In genomic region chr14:73026243-73026844, GRCh38 we compare ENCODE assay signal across 8 cellular contexts. TPM values are rescaled to one million over a fixed set of nuclear protein-coding genes. Genes with fewer than 3 reads are reported as not detected.
DNase-seq lines count a peak whose midpoint lies in the region; ATAC-seq, FAIRE-seq and TF ChIP-seq lines count a peak whose summit lies in the region.

No MANE protein-coding gene starts in this region.

- H3K9me1 ChIP-seq in K562 (ENCODE audit: control insufficient read depth, insufficient read depth, low read length): no peaks in the 10 kb centered on the region

- no peak for TF ChIP-seq EP300 in K562 (IDR thresholded peaks at IDR 0.05; ENCODE audit: low read length)

- peaks cover 44% of the 10 kb centered on the region for H3K4me1 Mint-ChIP-seq in activated naive CD4-positive, alpha-beta T cell treated with anti-CD3 and anti-CD28 coated beads for 36 hours (ENCODE audit: low read depth)
- H3K4me1 Mint-ChIP-seq in type B pancreatic cell (ENCODE audit: unreplicated experiment): peaks cover 36% of the 10 kb centered on the region

- CTCF ChIA-PET in activated naive CD4-positive, alpha-beta T cell treated with anti-CD3 and anti-CD28 coated beads for 36 hours (lab: Charles Lee): interaction anchor here (1.0 kb wide), 1 partner anchor 78 kb away, joined by 4 read pairs; no protein-coding TSS in a partner anchor
- CTCF ChIA-PET in K562 (lab: Yijun Ruan, JAX; ENCODE audit: low intra/inter-chr PET ratio): no interaction called here

- H3K27me3 Mint-ChIP-seq in activated naive CD4-positive, alpha-beta T cell treated with anti-CD3 and anti-CD28 coated beads for 36 hours (ENCODE audit: low read depth): no peaks in the 10 kb centered on the region
- H3K27me3 Mint-ChIP-seq in type B pancreatic cell: no peaks in the 10 kb centered on the region

- peaks cover 0 to 5% of the 10 kb centered on the region in 2 experiments; a peak in 3 of 5 replicates for H3K4me1 ChIP-seq in K562 (replicated peaks in 1 of 2; ENCODE audit: control insufficient read depth in 2 of 2, insufficient read depth in 2 of 2, low read length in 2 of 2)

- in situ Hi-C loops in K562 (cut with MboI): loop anchor here (25.0 kb wide), 1 partner anchor 436 kb away; the partner anchor contains the start of gene NUMB

- no peak overlapping the region for H3K27ac Mint-ChIP-seq in activated naive CD4-positive, alpha-beta T cell treated with anti-CD3 and anti-CD28 coated beads for 36 hours
- H3K27ac Mint-ChIP-seq in type B pancreatic cell: peak overlapping the region; percentile 89

- no peak for TF ChIP-seq CTCF in K562 (IDR thresholded peaks at IDR 0.05 in 2 of 3, conservative IDR thresholded peaks at IDR 0.05 in 1 of 3; ENCODE audit: insufficient read depth in 2 of 3, low read depth in 1 of 3, low read length in 3 of 3)
- no peak for TF ChIP-seq CTCF in lower leg skin (IDR thresholded peaks at IDR 0.05)
- no peak for TF ChIP-seq CTCF in type B pancreatic cell (conservative IDR thresholded peaks at IDR 0.05)

- peak; percentile 6 for ATAC-seq in K562
- no peak for ATAC-seq in GM19035 (IDR thresholded peaks at IDR 0.05; ENCODE audit: unreplicated experiment)
- no peak for ATAC-seq in HG03159 (IDR thresholded peaks at IDR 0.05; ENCODE audit: unreplicated experiment)

- no peak for FAIRE-seq in K562 (lab: Jason Lieb, UNC)

- BruUV-seq in K562 (replicated peaks; lab: Mats Ljungman, UMichigan): TSS peak; percentile 72

- no peaks in the 10 kb centered on the region for H3K9me3 ChIP-seq in K562 (replicated peaks; ENCODE audit: control insufficient read depth, insufficient read depth, low read depth, low read length)

- TF ChIP-seq POLR2A in K562 (conservative IDR thresholded peaks at IDR 0.05) (no peak), lower leg skin (IDR thresholded peaks at IDR 0.05) (no peak)

- H3K36me3 Mint-ChIP-seq in activated naive CD4-positive, alpha-beta T cell treated with anti-CD3 and anti-CD28 coated beads for 36 hours (ENCODE audit: low read depth): peaks cover 12% of the 10 kb centered on the region
- H3K36me3 Mint-ChIP-seq in type B pancreatic cell: peaks cover 24% of the 10 kb centered on the region

- H3K79me2 ChIP-seq in K562 (ENCODE audit: control insufficient read depth, insufficient read depth, low read length): peaks cover 7% of the 10 kb centered on the region; the same call in 1 of the 3 replicates

- 2% methylated on average over 10 of the region's 21 CpGs for WGBS in K562 (ENCODE audit: insufficient coverage, low coverage, missing lambda C conversion rate)
- 2% methylated on average over 14 to 20 of the region's 21 CpGs for WGBS in lower leg skin, 2 donors

- H3K4me3 ChIP-seq in K562 (peak overlapping the region; percentile 68), lower leg skin (ENCODE audit: low read depth, poor library complexity, severe bottlenecking) (peak overlapping the region; percentile 68)

- intact Hi-C loops in activated naive CD4-positive, alpha-beta T cell treated with anti-CD3 and anti-CD28 coated beads for 36 hours (cut with micrococcal nuclease): loop anchor here (2.0 to 5.0 kb wide), 2 partner anchors 432 to 549 kb away; partner anchors contain the start of gene NUMB
- intact Hi-C loops in K562 (cut with micrococcal nuclease) (no loop called here), lower leg skin (cut with DNase I; ENCODE audit: low total_unique reads) (no loop called here)

- H3K9ac ChIP-seq in K562 (ENCODE audit: insufficient read depth in 1 of 2, low read depth in 2 of 2, low read length in 2 of 2): peak overlapping the region; percentile 27 to 76; a peak in 2 of 4 replicates

- peak overlapping the region; percentile 92 for H3K4me3 Mint-ChIP-seq in activated naive CD4-positive, alpha-beta T cell treated with anti-CD3 and anti-CD28 coated beads for 36 hours
- H3K4me3 Mint-ChIP-seq in type B pancreatic cell: peak overlapping the region; percentile 96

- no peaks in the 10 kb centered on the region for H4K20me1 ChIP-seq in K562 (replicated peaks; ENCODE audit: control insufficient read depth, insufficient read depth, low read length)

- peak; percentile 8 for DNase-seq in activated naive CD4-positive, alpha-beta T cell treated with anti-CD3 and anti-CD28 coated beads for 36 hours
- DNase-seq in activated naive CD4-positive, alpha-beta T cell treated with anti-CD3 and anti-CD28 coated beads, Interleukin-2, amount 50 U/mL, for 16 hours: no peak
- DNase-seq in K562 (ENCODE audit: extremely low read depth in 1 of 4, low spot score in 3 of 4) (no peak), lower leg skin (ENCODE audit: low spot score in 2 of 2) (peak in 1 of 2 donors; percentile 22), type B pancreatic cell (ENCODE audit: extremely low spot score, unreplicated experiment) (no peak)
- DNase-seq in stimulated activated CD4-positive, alpha-beta T cell treated with anti-CD3 and anti-CD28 coated beads, Interleukin-2, amount 100 ng/mL, for 48 hours: no peak

- peaks cover 8% of the 10 kb centered on the region; the same call in 1 of the 3 replicates for H3K36me3 ChIP-seq in K562 (ENCODE audit: control insufficient read depth, insufficient read depth, low read length)

- H2AFZ ChIP-seq in K562 (ENCODE audit: low read depth, low read length): 0 out of 2 replicates have a peak overlapping the region, but pooled peaks have one; percentile 2

- no peaks in the 10 kb centered on the region for H3K9me3 Mint-ChIP-seq in activated naive CD4-positive, alpha-beta T cell treated with anti-CD3 and anti-CD28 coated beads for 36 hours
- no peaks in the 10 kb centered on the region for H3K9me3 Mint-ChIP-seq in type B pancreatic cell

- TF ChIP-seq RAD21 in K562 (CRISPR knock-in tag; conservative IDR thresholded peaks at IDR 0.05 in 1 of 2, IDR thresholded peaks at IDR 0.05 in 1 of 2): no peak

- H3K4me2 ChIP-seq in K562 (ENCODE audit: insufficient read depth, low read length): peak overlapping the region; percentile 72

- POLR2A ChIA-PET in K562 (lab: Yijun Ruan, JAX): interaction anchor here (0.6 to 4.1 kb wide), 7 partner anchors 8 to 1705 kb away, joined by 3 to 15 read pairs (median 3); partner anchors contain the start of gene RBM25

- no peaks in the 10 kb centered on the region for H3K27me3 ChIP-seq in K562 (ENCODE audit: control insufficient read depth in 2 of 2, insufficient read depth in 2 of 2, low read length in 2 of 2)

- H3K27ac ChIP-seq in K562 (ENCODE audit: extremely low read depth, low read depth, low read length): 0 out of 3 replicates have a peak overlapping the region, but pooled peaks have one; percentile 50

TF ChIP-seq in K562, 482 proteins besides CTCF, POLR2A, EP300 and RAD21 (continues in another document):
- TF ChIP-seq MEIS2 (IDR thresholded peaks at IDR 0.05; ENCODE audit: partially characterized antibody): peak; percentile 70
- no peak for TF ChIP-seq HDGF (IDR thresholded peaks at IDR 0.05)
- 0 out of 2 replicates have a peak, but pooled peaks have one; percentile 9 for TF ChIP-seq ZNF584 (CRISPR knock-in tag; IDR thresholded peaks at IDR 0.05; ENCODE audit: low read depth)

RNA-seq across cellular contexts. Expression of gene ZFYVE1, which starts 0.6 kb away (rescaled TPM):
- total RNA-seq in activated naive CD4-positive, alpha-beta T cell treated with anti-CD3 and anti-CD28 coated beads for 36 hours: 1 to 10 TPM; 8.5 to 9.2 TPM
- 19.9 and 31.7 TPM in 2 replicates for total RNA-seq in K562 (2011; cell fraction: chromatin; rRNA removed; ENCODE audit: low replicate concordance)
- 14.6 and 14.8 TPM in 2 replicates for total RNA-seq in K562 (2011; cell fraction: nucleolus; rRNA removed)
- total RNA-seq in K562 (2011; cell fraction: nucleoplasm; rRNA removed): 15.0 and 15.2 TPM in 2 replicates
- total RNA-seq in K562 (2014; rRNA removed) (2.4 and 5.5 TPM in 2 replicates), K562 (2014; rRNA removed; fragmentation: Illumina TruSeq; extraction: Trizol) (2.8 and 3.0 TPM in 2 replicates), K562 (2015; rRNA removed; fragmentation: Illumina TruSeq; extraction: Trizol) (2.4 and 2.5 TPM in 2 replicates), K562 (2021) (3.2 and 4.9 TPM in 2 replicates), lower leg skin (10 to 100 TPM; 16.4 to 32.3 (median 23.2) TPM), type B pancreatic cell (ENCODE audit: low replicate concordance) (18.6 and 19.7 TPM in 2 replicates)
- polyA plus RNA-seq in K562 (2011; rRNA removed) (4.4 and 5.0 TPM in 2 replicates), K562 (2014; fragmentation: Illumina TruSeq; extraction: Trizol) (3.1 and 3.4 TPM in 2 replicates), K562 (2014; fragmentation: Nextera tagmentation; extraction: Ambion mirVana) (1 to 10 TPM in 1 of 2 experiments, under 1 TPM in 1; 0.62 to 1.1 TPM), K562 (2014; rRNA removed) (3.9 and 4.4 TPM in 2 replicates)
- 4.5 and 4.7 TPM in 2 replicates for polyA plus RNA-seq in K562 (2011; cell fraction: cytosol; rRNA removed)
- polyA plus RNA-seq in K562 (2011; cell fraction: nucleus; rRNA removed): 8.8 and 9.1 TPM in 2 replicates
- polyA plus RNA-seq in K562 (2012): 5.6 and 9.8 TPM in 2 replicates
- polyA minus RNA-seq in K562 (2011; rRNA and poly(A)+ RNA removed): 7.8 and 9.5 TPM in 2 replicates
- 3.7 and 3.8 TPM in 2 replicates for polyA minus RNA-seq in K562 (2011; cell fraction: cytosol; rRNA and poly(A)+ RNA removed)
- polyA minus RNA-seq in K562 (2011; cell fraction: nucleus; rRNA and poly(A)+ RNA removed): 4.0 and 6.1 TPM in 2 replicates

RNA-seq across cellular contexts. Expression of gene RBM25, which starts 32.0 kb away (rescaled TPM):
- 10 to 100 TPM; 86.3 to 93.6 TPM for total RNA-seq in activated naive CD4-positive, alpha-beta T cell treated with anti-CD3 and anti-CD28 coated beads for 36 hours
- total RNA-seq in K562 (2011; cell fraction: chromatin; rRNA removed; ENCODE audit: low replicate concordance): 66.1 and 166 TPM in 2 replicates
- total RNA-seq in K562 (2011; cell fraction: nucleolus; rRNA removed): 34.0 and 41.3 TPM in 2 replicates
- total RNA-seq in K562 (2011; cell fraction: nucleoplasm; rRNA removed): 62.3 and 130 TPM in 2 replicates
- total RNA-seq in K562 (2014; rRNA removed) (32.2 and 34.6 TPM in 2 replicates), K562 (2014; rRNA removed; fragmentation: Illumina TruSeq; extraction: Trizol) (48.1 and 55.6 TPM in 2 replicates), K562 (2015; rRNA removed; fragmentation: Illumina TruSeq; extraction: Trizol) (59.8 and 64.4 TPM in 2 replicates), K562 (2021) (47.3 and 51.4 TPM in 2 replicates), lower leg skin (10 to 100 TPM; 29.1 to 50.4 (median 34.4) TPM), type B pancreatic cell (ENCODE audit: low replicate concordance) (77.9 and 94.6 TPM in 2 replicates)
- polyA plus RNA-seq in K562 (2011; rRNA removed) (28.8 and 38.1 TPM in 2 replicates), K562 (2014; fragmentation: Illumina TruSeq; extraction: Trizol) (64.4 and 80.1 TPM in 2 replicates), K562 (2014; fragmentation: Nextera tagmentation; extraction: Ambion mirVana) (10 to 100 TPM; 28.6 to 36.7 TPM), K562 (2014; rRNA removed) (46.2 and 58.8 TPM in 2 replicates)
- 5.9 and 7.6 TPM in 2 replicates for polyA plus RNA-seq in K562 (2011; cell fraction: cytosol; rRNA removed)
- polyA plus RNA-seq in K562 (2011; cell fraction: nucleus; rRNA removed): 118 and 157 TPM in 2 replicates
- 40.3 and 41.6 TPM in 2 replicates for polyA plus RNA-seq in K562 (2012)
- 32.7 and 44.1 TPM in 2 replicates for polyA minus RNA-seq in K562 (2011; rRNA and poly(A)+ RNA removed)
- 15.0 and 20.6 TPM in 2 replicates for polyA minus RNA-seq in K562 (2011; cell fraction: cytosol; rRNA and poly(A)+ RNA removed)
- polyA minus RNA-seq in K562 (2011; cell fraction: nucleus; rRNA and poly(A)+ RNA removed): 58.8 and 84.0 TPM in 2 replicates
